Comparison of ENCODE assay signal across 1 cellular context in the genomic region with DNA sequence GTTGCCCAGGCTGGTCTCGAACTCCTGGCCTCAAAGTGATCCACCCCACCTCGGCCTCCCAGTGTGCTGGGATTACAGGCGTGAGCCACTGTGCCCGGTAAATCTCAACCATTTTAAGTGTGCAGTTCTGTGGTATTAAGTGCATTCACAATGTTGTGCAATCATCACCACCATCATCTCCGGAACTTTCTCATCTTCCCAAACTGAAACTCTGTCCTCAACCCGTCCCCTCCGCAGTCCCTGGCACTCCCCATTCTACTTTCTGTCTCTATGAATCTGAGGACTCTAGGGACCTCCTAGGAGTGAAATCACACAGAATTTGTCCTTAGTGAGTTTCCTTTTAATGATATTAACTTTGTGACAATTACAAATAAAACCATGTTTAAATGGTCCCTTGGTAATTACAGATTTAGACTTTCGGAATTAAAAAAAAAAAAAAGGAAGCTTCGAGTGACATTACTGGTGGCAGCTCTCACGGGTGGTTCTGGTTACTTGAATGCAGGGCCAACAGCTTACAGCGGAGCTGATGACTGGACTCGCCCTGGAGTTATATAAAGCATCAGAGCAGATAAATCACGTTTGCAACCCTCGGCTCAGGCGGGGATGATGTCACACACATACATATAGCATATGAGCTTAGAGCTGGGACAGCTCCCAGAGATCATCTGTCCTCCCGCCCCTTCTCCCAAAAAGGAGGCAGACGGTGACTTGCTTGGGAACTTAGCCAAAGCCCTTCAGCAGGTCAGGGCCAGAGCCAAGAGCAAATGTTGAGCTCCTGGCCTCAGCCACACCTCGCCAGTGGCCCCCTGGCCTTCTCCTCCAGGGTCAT.
TF ChIP-seq lines count a peak whose summit lies in the region.

No MANE protein-coding gene starts in this region.

TF ChIP-seq in HEK293, 187 proteins besides CTCF, POLR2A, EP300 and RAD21 (continued from another document):
- TF ChIP-seq, protein P1, sequence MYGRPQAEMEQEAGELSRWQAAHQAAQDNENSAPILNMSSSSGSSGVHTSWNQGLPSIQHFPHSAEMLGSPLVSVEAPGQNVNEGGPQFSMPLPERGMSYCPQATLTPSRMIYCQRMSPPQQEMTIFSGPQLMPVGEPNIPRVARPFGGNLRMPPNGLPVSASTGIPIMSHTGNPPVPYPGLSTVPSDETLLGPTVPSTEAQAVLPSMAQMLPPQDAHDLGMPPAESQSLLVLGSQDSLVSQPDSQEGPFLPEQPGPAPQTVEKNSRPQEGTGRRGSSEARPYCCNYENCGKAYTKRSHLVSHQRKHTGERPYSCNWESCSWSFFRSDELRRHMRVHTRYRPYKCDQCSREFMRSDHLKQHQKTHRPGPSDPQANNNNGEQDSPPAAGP (tag by site-specific recombination; IDR thresholded peaks at IDR 0.05) = peak; percentile 75
- TF ChIP-seq ZNF184 (tag by site-specific recombination; IDR thresholded peaks at IDR 0.05) (peak; percentile 66; the same call in 1 of the 2 replicates), SCRT2 (tag by site-specific recombination; IDR thresholded peaks at IDR 0.05) (0 out of 2 replicates have a peak, but pooled peaks have one; percentile 14), ZEB2 (tag by site-specific recombination; IDR thresholded peaks at IDR 0.05) (peak; percentile 92), ZNF629 (tag by site-specific recombination; IDR thresholded peaks at IDR 0.05) (peak; percentile 97)
